ENCODE assay signal across 8 cellular contexts in the genomic region with DNA sequence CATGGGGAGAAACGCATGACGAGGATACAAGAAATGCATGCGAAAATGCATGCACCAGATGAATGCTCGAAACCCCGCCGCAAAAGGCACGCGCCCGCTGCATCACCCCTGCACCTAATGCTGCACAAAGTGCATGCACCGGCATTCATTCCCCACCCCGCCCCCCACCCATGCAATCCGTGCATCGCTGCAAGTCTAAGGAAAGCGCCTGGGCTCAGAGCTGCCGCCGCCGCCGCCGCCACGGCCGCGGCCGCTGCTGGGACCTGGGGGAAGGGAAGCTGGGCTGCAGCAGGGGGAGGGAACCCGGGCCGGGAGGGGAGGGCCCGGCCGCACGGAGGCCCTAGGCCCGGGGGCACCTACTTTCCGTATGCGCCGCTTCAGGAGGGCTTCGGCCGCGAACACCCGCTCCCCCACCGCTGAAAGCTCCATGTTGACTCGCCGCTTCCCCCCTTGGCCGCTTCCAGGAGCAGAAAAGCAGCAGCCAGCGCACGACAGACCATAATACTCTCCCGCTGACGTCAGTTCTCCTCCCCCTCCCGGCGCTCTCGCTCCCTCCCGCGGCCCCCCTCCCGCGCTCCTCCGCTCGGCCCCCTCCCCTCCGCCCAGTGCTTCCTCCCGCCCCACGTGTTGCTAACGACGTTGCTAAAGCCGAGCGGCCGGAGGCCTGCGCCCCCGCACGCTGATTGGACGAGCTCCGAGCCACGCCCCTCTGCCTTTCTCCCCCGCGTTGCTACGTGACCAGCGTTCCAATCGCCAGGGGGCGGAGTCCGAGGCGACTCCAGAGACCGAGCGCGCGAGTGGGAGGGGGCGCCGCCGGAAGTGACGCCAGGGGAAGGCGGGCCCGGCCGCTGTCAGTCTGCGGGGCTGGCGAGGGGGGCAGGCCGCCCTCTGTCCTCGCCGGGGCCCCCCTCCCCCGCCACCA. TPM values are rescaled to one million over a fixed set of nuclear protein-coding genes. Genes with fewer than 3 reads are reported as not detected.
DNase-seq lines count a peak whose midpoint lies in the region; ATAC-seq and TF ChIP-seq lines count a peak whose summit lies in the region.

Gene CBX8, minus strand, starts transcription at position 508 of the 922 bp plus-strand sequence. Its CDS starts 79 bp downstream, at position 429.

- peak within 1 kb of the TSS; percentile 22; the same call in 1 of the 2 replicates for H3K56ac ChIP-seq in IMR-90 (ENCODE audit: extremely low read depth, insufficient read depth, low read length)

- peak within 1 kb of the TSS; percentile 82 for H3K9ac ChIP-seq in IMR-90 (ENCODE audit: low read depth, low read length)

- peak within 1 kb of the TSS; percentile 97 for H3K4me2 ChIP-seq in IMR-90 (ENCODE audit: low read depth, low read length)
- H3K4me2 ChIP-seq in OCI-LY7 (ENCODE audit: low read length): peak within 1 kb of the TSS; percentile 87

- peak within 1 kb of the TSS; percentile 83 for H2AK9ac ChIP-seq in IMR-90 (replicated peaks; ENCODE audit: low read depth, low read length, poor library complexity)

- peak; percentile 55; the same call in 1 of the 2 replicates for TF ChIP-seq POLR2A in IMR-90 (IDR thresholded peaks at IDR 0.05; ENCODE audit: low read depth, low read length)

- ATAC-seq in GM21528 (IDR thresholded peaks at IDR 0.05; ENCODE audit: low FRiP score, unreplicated experiment) (peak; percentile 74), IMR-90 (ENCODE audit: low read depth) (peak; percentile 83), mucosa of descending colon (peak; percentile 91)

- peaks cover 8 to 23% of the 10 kb centered on the region in 2 experiments; a peak in 2 of 4 replicates for H3K79me1 ChIP-seq in IMR-90 (ENCODE audit: low read depth in 1 of 2, low read length in 2 of 2)

- H3K36me3 ChIP-seq in IMR-90 (ENCODE audit: control insufficient read depth, insufficient read depth, low read length) (peaks cover 9% of the 10 kb centered on the region; the same call in 1 of the 2 replicates), OCI-LY7 (ENCODE audit: insufficient read depth, low read length) (peaks cover 8% of the 10 kb centered on the region), mucosa of descending colon (ENCODE audit: low read depth) (peaks cover 3% of the 10 kb centered on the region)

- no TSS peak for BruUV-seq in IMR-90 (replicated peaks; lab: Mats Ljungman, UMichigan)
- no TSS peak for BruUV-seq in OCI-LY7 (replicated peaks; lab: Mats Ljungman, UMichigan)

- H4K8ac ChIP-seq in IMR-90 (ENCODE audit: low read depth in 2 of 2, low read length in 2 of 2): peak within 1 kb of the TSS in 1 of 2 experiments; percentile 92; a peak in 2 of 4 replicates

- H3K4me1 ChIP-seq in IMR-90 (ENCODE audit: control insufficient read depth, insufficient read depth, low read length): peaks cover 17% of the 10 kb centered on the region
- H3K4me1 ChIP-seq in OCI-LY7 (ENCODE audit: insufficient read depth, low read length, poor library complexity, severe bottlenecking): peaks cover 49% of the 10 kb centered on the region
- H3K4me1 ChIP-seq in mucosa of descending colon (ENCODE audit: low read depth): peaks cover 47% of the 10 kb centered on the region

- H3K4me3 ChIP-seq in IMR-90 (ENCODE audit: insufficient read depth, low read depth, low read length) (peak within 1 kb of the TSS; percentile 65), OCI-LY7 (ENCODE audit: low read depth, low read length, poor library complexity, severe bottlenecking) (peak within 1 kb of the TSS; percentile 87), epithelial cell of proximal tubule (ENCODE audit: low read depth, low read length) (peak within 1 kb of the TSS; percentile 73), mucosa of descending colon (peak within 1 kb of the TSS; percentile 34)

- TF ChIP-seq RAD21 in IMR-90 (IDR thresholded peaks at IDR 0.05; ENCODE audit: low read length): no peak

- POLR2A ChIA-PET in IMR-90 (lab: Charles Lee; ENCODE audit: unreplicated experiment): interaction anchor here (0.6 kb wide), 4 partner anchors 13 to 50 kb away, joined by 3 to 8 read pairs (median 6); partner anchors contain the start of gene CBX4
- POLR2A ChIA-PET in OCI-LY7 (lab: Charles Lee): interaction anchor here (0.6 to 1.3 kb wide), 8 partner anchors 12 to 1053 kb away, joined by 3 to 9 read pairs (median 4); no protein-coding TSS in a partner anchor

- in situ Hi-C loops in IMR-90 (cut with MboI; ENCODE audit: low sequenced_read_pairs): no loop called here

- no peaks in the 10 kb centered on the region; the same call in 1 of the 2 replicates for H3K9me3 ChIP-seq in IMR-90 (ENCODE audit: control insufficient read depth, insufficient read depth, low read length)
- no peaks in the 10 kb centered on the region for H3K9me3 ChIP-seq in OCI-LY7 (ENCODE audit: low read length)
- H3K9me3 ChIP-seq in mucosa of descending colon: no peaks in the 10 kb centered on the region

- H3K27ac ChIP-seq in IMR-90 (ENCODE audit: insufficient read depth, low read length) (peak within 1 kb of the TSS; percentile 78), OCI-LY7 (ENCODE audit: low read depth, low read length, poor library complexity, severe bottlenecking) (peak within 1 kb of the TSS; percentile 53)

- H2AK5ac ChIP-seq in IMR-90 (ENCODE audit: low read depth, low read length): peak within 1 kb of the TSS; percentile 89; the same call in 1 of the 2 replicates

- H4K20me1 ChIP-seq in IMR-90 (ENCODE audit: insufficient read depth, low read length) (peaks cover 14% of the 10 kb centered on the region), OCI-LY7 (ENCODE audit: insufficient read depth, low read length) (no peaks in the 10 kb centered on the region)

- H2BK120ac ChIP-seq in IMR-90 (ENCODE audit: low read depth, low read length): peak within 1 kb of the TSS; percentile 76; the same call in 1 of the 2 replicates

- H3K4ac ChIP-seq in IMR-90 (ENCODE audit: low read depth, low read length): peak within 1 kb of the TSS; percentile 90

- dilution Hi-C loops in IMR-90 (cut with HindIII; ENCODE audit: low sequenced_read_pairs, unreplicated experiment): no loop called here

- CTCF ChIA-PET in IMR-90 (lab: Yijun Ruan, JAX) (interaction anchor here (0.9 kb wide), 1 partner anchor 208 kb away, joined by 3 read pairs; no protein-coding TSS in a partner anchor), OCI-LY7 (lab: Charles Lee; ENCODE audit: unreplicated experiment) (interaction anchor here (0.6 to 1.0 kb wide), 4 partner anchors 39 to 1645 kb away, joined by 3 to 8 read pairs (median 4); no protein-coding TSS in a partner anchor)

- peak within 1 kb of the TSS; percentile 13; the same call in 1 of the 2 replicates for H4K5ac ChIP-seq in IMR-90 (ENCODE audit: low read depth, low read length)

- intact Hi-C loops in IMR-90 (cut with micrococcal nuclease) (no loop called here), OCI-LY7 (cut with micrococcal nuclease; ENCODE audit: unreplicated experiment) (loop anchor here (1.0 to 5.0 kb wide), 3 partner anchors 18 to 465 kb away; partner anchors contain the start of genes CBX2 and RNF213), mucosa of descending colon (cut with DNase I, micrococcal nuclease) (no loop called here)

- H3K18ac ChIP-seq in IMR-90 (ENCODE audit: low read depth, low read length): peak within 1 kb of the TSS; percentile 40; the same call in 1 of the 2 replicates

- no peaks in the 10 kb centered on the region for H3K9me2 ChIP-seq in OCI-LY7 (ENCODE audit: insufficient read depth, low read length)

- peak within 1 kb of the TSS; percentile 80 for H3K14ac ChIP-seq in IMR-90 (replicated peaks; ENCODE audit: low read depth, low read length)

- H3K27me3 ChIP-seq in IMR-90 (ENCODE audit: control insufficient read depth, insufficient read depth, low read length): peaks cover 42% of the 10 kb centered on the region

- peak within 1 kb of the TSS; percentile 66 for H3K23ac ChIP-seq in IMR-90 (ENCODE audit: low read depth, low read length)

- peak within 1 kb of the TSS; percentile 79 for H2BK5ac ChIP-seq in IMR-90 (ENCODE audit: low read depth, low read length, poor library complexity, severe bottlenecking)

- H2BK15ac ChIP-seq in IMR-90 (ENCODE audit: low read depth, low read length): peak within 1 kb of the TSS; percentile 24; the same call in 1 of the 3 replicates

- peak; percentile 100 for DNase-seq in DMS 273 (lab: John Stamatoyannopoulos, UW; ENCODE audit: unreplicated experiment)
- peak; percentile 99 for DNase-seq in IMR-90
- DNase-seq in OCI-LY7 (ENCODE audit: low spot score): peak; percentile 100
- peak; percentile 98 for DNase-seq in activated T-cell treated with anti-CD3 and anti-CD28 coated beads for 4 hours
- DNase-seq in epithelial cell of proximal tubule (ENCODE audit: low read depth): peak; percentile 73
- DNase-seq in mucosa of descending colon: peak; percentile 100
- DNase-seq in stimulated activated CD8-positive, alpha-beta memory T cell treated with anti-CD3 and anti-CD28 coated beads, Interleukin-4, amount 100 ng/mL, for 1 hour (ENCODE audit: low read depth in 2 of 2, low spot score in 1 of 2): peak; percentile 97 to 99

- TF ChIP-seq CTCF in IMR-90 (conservative IDR thresholded peaks at IDR 0.05; ENCODE audit: low read depth, low read length) (peak; percentile 48), OCI-LY7 (conservative IDR thresholded peaks at IDR 0.05; ENCODE audit: low read length) (no peak), epithelial cell of proximal tubule (conservative IDR thresholded peaks at IDR 0.05; ENCODE audit: low read depth, low read length) (no peak), mucosa of descending colon (IDR thresholded peaks at IDR 0.05) (no peak)

- 0 out of 2 replicates have a peak within 1 kb of the TSS, but pooled peaks have one; percentile 21 for H2BK20ac ChIP-seq in IMR-90 (ENCODE audit: low read depth, low read length)

- H3K9me1 ChIP-seq in IMR-90 (ENCODE audit: insufficient read depth, low read length): peaks cover 5% of the 10 kb centered on the region; the same call in 1 of the 2 replicates

- peak within 1 kb of the TSS; percentile 78 for H4K91ac ChIP-seq in IMR-90 (ENCODE audit: insufficient read depth, low read depth, low read length)

- peaks cover 9% of the 10 kb centered on the region; the same call in 1 of the 2 replicates for H3K79me2 ChIP-seq in OCI-LY7 (ENCODE audit: insufficient read depth, low read depth, low read length)

- H2AFZ ChIP-seq in IMR-90 (replicated peaks; ENCODE audit: low read length, poor library complexity): peak within 1 kb of the TSS; percentile 94
- peak within 1 kb of the TSS; percentile 62 for H2AFZ ChIP-seq in OCI-LY7 (ENCODE audit: low read length)

- 1% methylated on average over 41 of the region's 92 CpGs; no CpG with 5 or more reads in 1 of the 2 experiments for WGBS in IMR-90 (ENCODE audit: extremely low coverage in 2 of 2, insufficient read length in 1 of 2), 2 experiments

RNA-seq across cellular contexts. Expression of gene CBX8, which starts in this region (rescaled TPM):
- total RNA-seq in IMR-90 (2012; rRNA removed) (5.3 and 5.4 TPM in 2 replicates), OCI-LY7 (2022) (13.9 and 16.3 TPM in 2 replicates), epithelial cell of proximal tubule (3.5 and 4.1 TPM in 2 replicates), mucosa of descending colon (1 to 10 TPM; 3.4 to 4.7 (median 4.0) TPM)
- polyA plus RNA-seq in IMR-90 (2012; rRNA removed): 2.4 and 3.2 TPM in 2 replicates
- polyA plus RNA-seq in IMR-90 (2012; cell fraction: cytosol; rRNA removed): 0.49 and 1.0 TPM in 2 replicates
- polyA plus RNA-seq in IMR-90 (2012; cell fraction: nucleus; rRNA removed; ENCODE audit: low replicate concordance): 1.4 and 2.6 TPM in 2 replicates
- total RNA-seq in OCI-LY7 (2014; rRNA removed; shearing (Covaris generic)): 7.5 and 11.7 TPM in 2 replicates

Comparison
In these comparisons a context has a peak if more than half of its experiments do, and no peak if none do; other contexts are left out.
1. Peak in every context shown above with its lines: DNase-seq, ATAC-seq, H3K4me3 ChIP-seq and H3K27ac ChIP-seq.
2. H3K4me3 ChIP-seq: peak in every context shown above with its lines; median percentile 87 in OCI-LY7; 73 in epithelial cell of proximal tubule; 65 in IMR-90; 34 in mucosa of descending colon.